ENCODE assay signal across 11 cellular contexts in the genomic region with DNA sequence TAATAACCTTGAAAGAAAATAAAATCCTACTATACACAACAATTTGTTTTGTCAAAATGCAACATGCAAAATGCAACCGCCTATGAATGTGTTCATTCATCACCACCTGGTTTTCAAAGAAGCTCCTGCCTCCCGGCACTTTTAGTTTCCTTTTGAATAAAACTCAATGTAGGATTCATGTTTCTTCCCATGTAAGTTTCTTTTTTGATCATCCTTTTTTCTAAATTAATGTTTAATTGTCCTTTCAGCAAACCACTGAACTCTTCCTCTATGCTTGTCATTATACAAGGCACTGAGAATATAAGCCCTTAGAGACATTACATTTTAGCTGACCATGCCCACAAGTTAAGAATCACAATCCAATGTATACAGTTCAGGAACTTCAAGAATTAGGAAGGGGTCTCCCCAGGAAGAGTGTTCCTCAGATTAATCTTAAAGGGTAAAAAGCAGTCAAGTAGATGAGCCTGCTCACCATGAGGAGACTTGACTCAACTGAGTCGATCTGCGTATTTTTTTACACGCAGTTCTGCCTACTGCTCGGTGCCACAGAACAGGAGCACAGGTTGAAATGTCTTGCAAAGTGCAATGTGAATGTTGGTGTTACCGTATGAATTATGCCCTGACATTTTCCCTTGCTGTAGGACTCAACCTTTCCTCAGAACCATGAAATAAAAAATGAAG. TPM values are rescaled to one million over a fixed set of nuclear protein-coding genes. Genes with fewer than 3 reads are reported as not detected.
DNase-seq lines count a peak whose midpoint lies in the region; ATAC-seq and TF ChIP-seq lines count a peak whose summit lies in the region.
"Had no signal": no experiment of that assay in that cellular context is flagged by ENCODE, and none has a peak within 500 bp of the region (broad histone marks: within the 10 kb centered on the region; RNA-seq: fewer than 3 reads in every experiment).

No MANE protein-coding gene starts in this region.

- intact Hi-C loops in activated CD4-positive, alpha-beta T cell treated with anti-CD3 and anti-CD28 coated beads for 36 hours (cut with DNase I, micrococcal nuclease), result loop anchor here (1.0 to 10.0 kb wide), 9 partner anchors 8 to 423 kb away; no protein-coding TSS in a partner anchor
- intact Hi-C loops in naive thymus-derived CD4-positive, alpha-beta T cell (cut with micrococcal nuclease), result loop anchor here (1.0 kb wide), 3 partner anchors 8 to 10 kb away; no protein-coding TSS in a partner anchor
- intact Hi-C loops in adrenal gland (cut with DNase I), result no loop called here
- intact Hi-C loops in thyroid gland (cut with DNase I), result no loop called here

- CTCF ChIA-PET in activated CD4-positive, alpha-beta T cell treated with anti-CD3 and anti-CD28 coated beads for 36 hours (lab: Charles Lee), result interaction anchor here (0.7 to 3.4 kb wide), 11 partner anchors 7 to 171 kb away, joined by 3 to 15 read pairs (median 4); a partner anchor contains a TSS
- CTCF ChIA-PET in naive thymus-derived CD4-positive, alpha-beta T cell (lab: Charles Lee), result interaction anchor here (0.6 to 2.4 kb wide), 4 partner anchors 9 to 122 kb away, joined by 3 to 10 read pairs (median 3); no protein-coding TSS in a partner anchor

- peak overlapping the region; percentile 84 for H3K27ac Mint-ChIP-seq in activated CD4-positive, alpha-beta T cell treated with anti-CD3 and anti-CD28 coated beads for 36 hours
- peak overlapping the region; percentile 60 to 95 (median 86) for H3K27ac Mint-ChIP-seq in naive thymus-derived CD4-positive, alpha-beta T cell
- H3K27ac Mint-ChIP-seq: activated B cell treated with CpG ODN at 0.5 μM for 24 hours, nephron had no signal

- H3K36me3 Mint-ChIP-seq in activated CD4-positive, alpha-beta T cell treated with anti-CD3 and anti-CD28 coated beads for 36 hours (ENCODE audit: low read depth), result peaks cover 33% of the 10 kb centered on the region
- H3K36me3 Mint-ChIP-seq in naive thymus-derived CD4-positive, alpha-beta T cell, result peaks cover 5 to 63% (median 37%) of the 10 kb centered on the region in 5 donors

- H3K4me1 Mint-ChIP-seq in activated CD4-positive, alpha-beta T cell treated with anti-CD3 and anti-CD28 coated beads for 36 hours, result peaks cover 55% of the 10 kb centered on the region
- H3K4me1 Mint-ChIP-seq in naive thymus-derived CD4-positive, alpha-beta T cell, result peaks cover 9 to 56% (median 43%) of the 10 kb centered on the region in 7 donors
- H3K4me1 Mint-ChIP-seq: activated B cell treated with CpG ODN at 0.5 μM for 24 hours, nephron had no signal

- no peaks in the 10 kb centered on the region for H3K27me3 Mint-ChIP-seq in activated CD4-positive, alpha-beta T cell treated with anti-CD3 and anti-CD28 coated beads for 36 hours
- no peaks in the 10 kb centered on the region for H3K27me3 Mint-ChIP-seq in naive thymus-derived CD4-positive, alpha-beta T cell
- H3K27me3 Mint-ChIP-seq: activated B cell treated with CpG ODN at 0.5 μM for 24 hours had no signal

- ATAC-seq in activated CD4-positive, alpha-beta T cell treated with anti-CD3 and anti-CD28 coated beads for 36 hours, result peak; percentile 83
- ATAC-seq in GM21825 (IDR thresholded peaks at IDR 0.05; ENCODE audit: unreplicated experiment) (peak; percentile 85), HG03520 (IDR thresholded peaks at IDR 0.05; ENCODE audit: unreplicated experiment) (peak; percentile 54)
- ATAC-seq in naive thymus-derived CD4-positive, alpha-beta T cell, result peak; percentile 50

- DNase-seq in activated CD4-positive, alpha-beta T cell treated with anti-CD3 and anti-CD28 coated beads for 36 hours, result peak; percentile 61
- DNase-seq in activated CD4-positive, alpha-beta T cell treated with anti-CD3 and anti-CD28 coated beads, Interleukin-2, amount 50 U/mL, for 48 hours, result no peak
- DNase-seq in naive thymus-derived CD4-positive, alpha-beta T cell, result no peak
- DNase-seq in D341Med (ENCODE audit: low spot score), result no peak
- no peak for DNase-seq in adrenal gland
- DNase-seq in thyroid gland, result no peak
- DNase-seq: 8988T, activated B cell treated with CpG ODN at 0.5 μM for 24 hours had no signal

- peaks cover 0 to 6% (median 0%) of the 10 kb centered on the region in 3 experiments for H3K9me3 ChIP-seq in naive thymus-derived CD4-positive, alpha-beta T cell (ENCODE audit: control insufficient read depth in 2 of 3, low read length in 3 of 3)
- H3K9me3 ChIP-seq in adrenal gland (replicated peaks in 1 of 3) (no peaks in the 10 kb centered on the region), thyroid gland (no peaks in the 10 kb centered on the region)

- peak overlapping the region; percentile 61 for H3K4me3 Mint-ChIP-seq in activated CD4-positive, alpha-beta T cell treated with anti-CD3 and anti-CD28 coated beads for 36 hours
- H3K4me3 Mint-ChIP-seq in naive thymus-derived CD4-positive, alpha-beta T cell, result peak overlapping the region; percentile 30 to 85 (median 72)
- H3K4me3 Mint-ChIP-seq: activated B cell treated with CpG ODN at 0.5 μM for 24 hours, nephron had no signal

- POLR2A ChIA-PET in activated CD4-positive, alpha-beta T cell treated with anti-CD3 and anti-CD28 coated beads for 36 hours (lab: Charles Lee), result interaction anchor here (0.7 to 1.1 kb wide), 2 partner anchors 60 to 64 kb away, joined by 3 to 4 read pairs; no protein-coding TSS in a partner anchor
- POLR2A ChIA-PET in naive thymus-derived CD4-positive, alpha-beta T cell (lab: Charles Lee), result interaction anchor here (0.5 to 1.6 kb wide), 9 partner anchors 8 to 216 kb away, joined by 3 to 8 read pairs (median 4); no protein-coding TSS in a partner anchor

- 88 to 93% (median 90%) methylated on average over 7 of the region's 7 CpGs for WGBS in adrenal gland, 4 donors
- WGBS in thyroid gland, 2 donors, result 90 to 91% methylated on average over 7 of the region's 7 CpGs

- TF ChIP-seq POLR2A in adrenal gland (IDR thresholded peaks at IDR 0.05) (no peak), thyroid gland (IDR thresholded peaks at IDR 0.05) (no peak)

- H3K4me1 ChIP-seq in naive thymus-derived CD4-positive, alpha-beta T cell (ENCODE audit: control insufficient read depth in 2 of 2, insufficient read depth in 2 of 2, low read length in 2 of 2), result peaks cover 0 to 46% of the 10 kb centered on the region in 2 donors
- H3K4me1 ChIP-seq in adrenal gland (replicated peaks in 1 of 2) (no peaks in the 10 kb centered on the region), thyroid gland (no peaks in the 10 kb centered on the region)

- H3K4me3 ChIP-seq in naive thymus-derived CD4-positive, alpha-beta T cell (ENCODE audit: low read length), result peak overlapping the region; percentile 33
- no peak overlapping the region for H3K4me3 ChIP-seq in adrenal gland
- H3K4me3 ChIP-seq in thyroid gland (replicated peaks in 1 of 3), result no peak overlapping the region

- no peaks in the 10 kb centered on the region for H3K27me3 ChIP-seq in naive thymus-derived CD4-positive, alpha-beta T cell (ENCODE audit: control insufficient read depth in 2 of 2, insufficient read depth in 2 of 2, low read length in 2 of 2)
- no peaks in the 10 kb centered on the region for H3K27me3 ChIP-seq in adrenal gland
- H3K27me3 ChIP-seq in thyroid gland, result no peaks in the 10 kb centered on the region

- TF ChIP-seq CTCF in adrenal gland (IDR thresholded peaks at IDR 0.05) (no peak), thyroid gland (IDR thresholded peaks at IDR 0.05) (no peak)

- H3K36me3 ChIP-seq in naive thymus-derived CD4-positive, alpha-beta T cell (ENCODE audit: control insufficient read depth in 2 of 3, insufficient read depth in 3 of 3, low read length in 3 of 3), result peaks cover 0 to 5% (median 0%) of the 10 kb centered on the region in 3 experiments
- no peaks in the 10 kb centered on the region for H3K36me3 ChIP-seq in adrenal gland (replicated peaks in 1 of 2)
- H3K36me3 ChIP-seq in thyroid gland, result no peaks in the 10 kb centered on the region

- peaks cover 25% of the 10 kb centered on the region for H3K9me3 Mint-ChIP-seq in activated CD4-positive, alpha-beta T cell treated with anti-CD3 and anti-CD28 coated beads for 36 hours (ENCODE audit: low read depth)
- peaks cover 1 to 53% (median 19%) of the 10 kb centered on the region in 11 donors for H3K9me3 Mint-ChIP-seq in naive thymus-derived CD4-positive, alpha-beta T cell
- H3K9me3 Mint-ChIP-seq: nephron had no signal

- H3K27ac ChIP-seq in naive thymus-derived CD4-positive, alpha-beta T cell (ENCODE audit: low read depth, low read length), result peak overlapping the region; percentile 42
- H3K27ac ChIP-seq in adrenal gland, result no peak overlapping the region
- no peak overlapping the region for H3K27ac ChIP-seq in thyroid gland

RNA-seq across cellular contexts. Expression of a gene that starts 7.2 kb away (rescaled TPM):
- total RNA-seq in activated CD4-positive, alpha-beta T cell treated with anti-CD3 and anti-CD28 coated beads for 36 hours, result 10 to 100 TPM; 22.9 to 24.5 TPM
- total RNA-seq in naive thymus-derived CD4-positive, alpha-beta T cell, result 10 to 100 TPM; 51.3 to 97.3 (median 54.7) TPM
- polyA plus RNA-seq in naive thymus-derived CD4-positive, alpha-beta T cell, result 100 to 1,000 TPM in 1 of 2 donors, 10 to 100 TPM in 1; 93.4 to 110 TPM
- total RNA-seq in adrenal gland (1 to 10 TPM in 3 of 8 donors, under 1 TPM in 5; 0.14 to 2.6 (median 0.39) TPM), thyroid gland (1 to 10 TPM in 3 of 4 donors, under 1 TPM in 1; 0.68 to 1.8 (median 1.4) TPM)
- under 1 TPM; 0.07 to 0.31 (median 0.16) TPM for polyA plus RNA-seq in adrenal gland
- total RNA-seq: activated B cell treated with CpG ODN at 0.5 μM for 24 hours had no signal

Comparison
In these comparisons a context has a peak if more than half of its experiments do, and no peak if none do; other contexts are left out.
1. RNA of a gene that starts 7.2 kb away (total RNA-seq): 51.3 to 97.3 TPM in naive thymus-derived CD4-positive, alpha-beta T cell and 22.9 to 24.5 TPM in activated CD4-positive, alpha-beta T cell treated with anti-CD3 and anti-CD28 coated beads for 36 hours; 0.68 to 1.8 TPM in thyroid gland and 0.14 to 2.6 TPM in adrenal gland; every median in the first group is over 4 times any median in the second.
2. intact Hi-C loops: an anchor here in activated CD4-positive, alpha-beta T cell treated with anti-CD3 and anti-CD28 coated beads for 36 hours (1.0 to 10.0 kb wide) and naive thymus-derived CD4-positive, alpha-beta T cell (1.0 kb wide); none called in adrenal gland and thyroid gland.
3. Peak in every context shown above with its lines, with median percentiles within 50 percentile points of each other: ATAC-seq.